1 cellular context compared by ENCODE assay signal in genomic region chr20:3045816-3046676, GRCh38.
A peak's percentile ranks its signal among the peaks of the same experiment; 100 is the strongest.
TF ChIP-seq lines count a peak whose summit lies in the region.

Gene MRPS26 (plus strand): TSS chr20:3046052. CDS start chr20:3046069, 17 bp downstream.

TF ChIP-seq in HepG2, 621 proteins besides CTCF, POLR2A, EP300 and RAD21 (continued from another document and continues in another):
- TF ChIP-seq PAXIP1 (CRISPR knock-in tag; conservative IDR thresholded peaks at IDR 0.05) (peak; percentile 68), GATAD2A (CRISPR knock-in tag; IDR thresholded peaks at IDR 0.05) (no peak), ZBTB37 (CRISPR knock-in tag; IDR thresholded peaks at IDR 0.05) (no peak), SYNCRIP (IDR thresholded peaks at IDR 0.05; ENCODE audit: insufficient read depth, low read depth, low read length) (no peak), ZNF788 (CRISPR knock-in tag; IDR thresholded peaks at IDR 0.05; ENCODE audit: borderline replicate concordance) (peak; percentile 100), ZMYM4 (CRISPR knock-in tag; IDR thresholded peaks at IDR 0.05) (peak; percentile 83), KIAA2018 (CRISPR knock-in tag; IDR thresholded peaks at IDR 0.05; ENCODE audit: borderline replicate concordance) (peak; percentile 92), ZNF543 (CRISPR knock-in tag; IDR thresholded peaks at IDR 0.05) (peak; percentile 98; the same call in 1 of the 2 replicates), ZNF569 (CRISPR knock-in tag; IDR thresholded peaks at IDR 0.05; ENCODE audit: borderline replicate concordance) (no peak), NFIB (CRISPR knock-in tag; IDR thresholded peaks at IDR 0.05; ENCODE audit: borderline replicate concordance) (no peak), ATF7 (IDR thresholded peaks at IDR 0.05) (no peak), ATF7 (CRISPR knock-in tag; IDR thresholded peaks at IDR 0.05) (peak; percentile 48; the same call in 1 of the 2 replicates), ZNF121 (CRISPR knock-in tag; IDR thresholded peaks at IDR 0.05) (0 out of 2 replicates have a peak, but pooled peaks have one; percentile 30), ONECUT2 (CRISPR knock-in tag; IDR thresholded peaks at IDR 0.05) (peak; percentile 11), ZNF550 (CRISPR knock-in tag; IDR thresholded peaks at IDR 0.05; ENCODE audit: borderline replicate concordance) (peak; percentile 24; the same call in 1 of the 2 replicates), LBX2 (CRISPR knock-in tag; IDR thresholded peaks at IDR 0.05; ENCODE audit: borderline replicate concordance) (peak; percentile 90), PAWR (CRISPR knock-in tag; IDR thresholded peaks at IDR 0.05; ENCODE audit: borderline replicate concordance) (no peak), ZBTB46 (CRISPR knock-in tag; IDR thresholded peaks at IDR 0.05; ENCODE audit: borderline replicate concordance) (peak; percentile 77), ZNF776 (CRISPR knock-in tag; IDR thresholded peaks at IDR 0.05) (peak; percentile 92; the same call in 1 of the 2 replicates), PAX8 (CRISPR knock-in tag; IDR thresholded peaks at IDR 0.05; ENCODE audit: borderline replicate concordance) (no peak; the same call in none of the 2 replicates), ZNF605 (CRISPR knock-in tag; IDR thresholded peaks at IDR 0.05) (peak; percentile 77), TFDP2 (CRISPR knock-in tag; IDR thresholded peaks at IDR 0.05) (peak; percentile 83), ATF3 (CRISPR knock-in tag; IDR thresholded peaks at IDR 0.05) (peak; percentile 55), HNF4A (CRISPR knock-in tag; IDR thresholded peaks at IDR 0.05) (peak; percentile 47), ZNF577 (CRISPR knock-in tag; IDR thresholded peaks at IDR 0.05; ENCODE audit: borderline replicate concordance, low read depth) (no peak), ZNF580 (CRISPR knock-in tag; IDR thresholded peaks at IDR 0.05; ENCODE audit: borderline replicate concordance, low read depth) (peak; percentile 47; the same call in 1 of the 2 replicates), ZNF557 (CRISPR knock-in tag; IDR thresholded peaks at IDR 0.05) (peak; percentile 61), E2F5 (CRISPR knock-in tag; conservative IDR thresholded peaks at IDR 0.05) (peak; percentile 74; the same call in 1 of the 2 replicates), TBP (CRISPR knock-in tag; IDR thresholded peaks at IDR 0.05) (no peak), ZNF598 (CRISPR knock-in tag; IDR thresholded peaks at IDR 0.05; ENCODE audit: borderline replicate concordance) (peak; percentile 98), ZNF614 (CRISPR knock-in tag; IDR thresholded peaks at IDR 0.05; ENCODE audit: borderline replicate concordance) (peak; percentile 90; the same call in 1 of the 2 replicates), ZNF878 (CRISPR knock-in tag; IDR thresholded peaks at IDR 0.05) (no peak), SP4 (CRISPR knock-in tag; IDR thresholded peaks at IDR 0.05) (peak; percentile 77), ZNF430 (CRISPR knock-in tag; IDR thresholded peaks at IDR 0.05) (peak; percentile 98), ZNF232 (CRISPR knock-in tag; IDR thresholded peaks at IDR 0.05; ENCODE audit: borderline replicate concordance) (peak; percentile 63; the same call in 1 of the 2 replicates), SNRNP70 (IDR thresholded peaks at IDR 0.05; ENCODE audit: low read depth, low read length) (peak; percentile 25; the same call in 1 of the 2 replicates), SUZ12 (IDR thresholded peaks at IDR 0.05; ENCODE audit: low read depth, low read length) (peak; percentile 76), HMGA1 (CRISPR knock-in tag; conservative IDR thresholded peaks at IDR 0.05) (no peak), ZNF589 (CRISPR knock-in tag; conservative IDR thresholded peaks at IDR 0.05) (peak; percentile 98), MYPOP (CRISPR knock-in tag; IDR thresholded peaks at IDR 0.05) (peak; percentile 91), REPIN1 (CRISPR knock-in tag; IDR thresholded peaks at IDR 0.05; ENCODE audit: borderline replicate concordance, low read depth) (peak; percentile 95), ZNF34 (CRISPR knock-in tag; IDR thresholded peaks at IDR 0.05; ENCODE audit: borderline replicate concordance) (peak; percentile 73; the same call in 1 of the 2 replicates), ZSCAN22 (CRISPR knock-in tag; IDR thresholded peaks at IDR 0.05) (peak; percentile 83), ZNF883 (CRISPR knock-in tag; IDR thresholded peaks at IDR 0.05; ENCODE audit: not compliant biosample characterization) (peak; percentile 95), SIN3A (IDR thresholded peaks at IDR 0.05; ENCODE audit: borderline replicate concordance, low read depth, low read length) (peak; percentile 87), ZNF224 (CRISPR knock-in tag; IDR thresholded peaks at IDR 0.05) (peak; percentile 72)
